Comparison of ENCODE assay signal across 19 cellular contexts in the genomic region with DNA sequence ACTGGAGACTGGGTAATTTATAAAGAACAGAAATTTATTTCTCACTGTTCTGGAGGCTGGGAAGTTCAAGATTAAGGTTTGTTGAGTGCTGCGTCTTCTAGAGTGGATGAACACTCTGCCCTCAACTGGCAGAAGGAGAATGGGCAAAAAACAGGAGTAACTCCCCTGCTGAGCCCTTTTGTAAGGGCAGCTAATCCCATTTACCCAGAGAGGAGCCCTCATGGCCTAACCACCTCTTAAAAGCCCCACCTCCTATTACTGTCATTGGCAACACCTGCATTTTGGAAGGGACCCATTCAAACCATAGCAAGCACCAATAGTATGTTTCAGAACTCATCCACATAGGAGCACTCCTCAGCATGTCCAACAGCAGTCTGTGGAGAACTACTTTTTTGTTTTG. TPM values are rescaled to one million over a fixed set of nuclear protein-coding genes. Genes with fewer than 3 reads are reported as not detected.
A peak's percentile ranks its signal among the peaks of the same experiment; 100 is the strongest.
DNase-seq lines count a peak whose midpoint lies in the region; ATAC-seq, FAIRE-seq and TF ChIP-seq lines count a peak whose summit lies in the region.
"Had no signal": no experiment of that assay in that cellular context is flagged by ENCODE, and none has a peak within 500 bp of the region (broad histone marks: within the 10 kb centered on the region; RNA-seq: fewer than 3 reads in every experiment).

No MANE protein-coding gene starts in this region.

- POLR2A ChIA-PET in activated CD4-positive, alpha-beta T cell treated with anti-CD3 and anti-CD28 coated beads, Interleukin-2, amount 10 ng/mL, durations not matched to agents 7 days and 5 days (lab: Charles Lee), result no interaction called here
- POLR2A ChIA-PET in HepG2 (lab: Yijun Ruan, JAX), result interaction anchor here (0.9 to 2.9 kb wide), 14 partner anchors 13 to 312 kb away, joined by 3 to 28 read pairs (median 4); a partner anchor contains a TSS

- H3K36me3 ChIP-seq in Peyer's patch (no peaks in the 10 kb centered on the region), HepG2 (replicated peaks in 1 of 2; ENCODE audit: control insufficient read depth in 1 of 2, insufficient read depth in 2 of 2, low read length in 2 of 2) (no peaks in the 10 kb centered on the region; a peak in 1 of 5 replicates), stomach (no peaks in the 10 kb centered on the region)
- H3K36me3 ChIP-seq: gastrocnemius medialis had no signal

- no peak for FAIRE-seq in HepG2 (lab: Jason Lieb, UNC)
- FAIRE-seq: K562 had no signal

- H3K4me2 ChIP-seq in HepG2 (ENCODE audit: low read depth, low read length), result peak overlapping the region; percentile 57; the same call in 1 of the 2 replicates
- H3K4me2 ChIP-seq: PC-9, SK-N-SH had no signal

- peak overlapping the region; percentile 65 for H3K9ac ChIP-seq in HepG2 (ENCODE audit: insufficient read depth, low read depth, low read length)
- H3K9ac ChIP-seq: SK-N-SH had no signal

- no peaks in the 10 kb centered on the region for H3K27me3 ChIP-seq in Peyer's patch
- no peaks in the 10 kb centered on the region for H3K27me3 ChIP-seq in HepG2 (ENCODE audit: control insufficient read depth in 1 of 2, insufficient read depth in 2 of 2, low read length in 2 of 2)
- no peaks in the 10 kb centered on the region for H3K27me3 ChIP-seq in stomach
- H3K27me3 ChIP-seq: gastrocnemius medialis had no signal

- H3K27ac Mint-ChIP-seq in activated CD4-positive, alpha-beta T cell treated with anti-CD3 and anti-CD28 coated beads, Interleukin-2, amount 10 ng/mL, durations not matched to agents 7 days and 5 days, result peak overlapping the region; percentile 2
- no peak overlapping the region for H3K27ac Mint-ChIP-seq in stimulated activated naive B cell treated with anti-CD40 and anti-IgM and Interleukin-4, amounts not matched to agents 10 μg/mL and 1 μg/mL and 100 μg/mL, for 72 hours

- H3K4me1 ChIP-seq in Peyer's patch, result peaks cover 0 to 22% (median 4%) of the 10 kb centered on the region in 4 donors
- peaks cover 76% of the 10 kb centered on the region for H3K4me1 ChIP-seq in HepG2 (ENCODE audit: insufficient read depth, low read length)
- H3K4me1 ChIP-seq in stomach, result peaks cover 12 to 61% (median 46%) of the 10 kb centered on the region in 4 donors

- H3K4me3 ChIP-seq in Peyer's patch, result no peak overlapping the region
- H3K4me3 ChIP-seq in HepG2 (replicated peaks in 1 of 3; ENCODE audit: insufficient read depth in 1 of 3, low read depth in 2 of 3, low read length in 3 of 3), result no peak overlapping the region
- H3K4me3 ChIP-seq in stomach, result no peak overlapping the region
- H3K4me3 ChIP-seq: gastrocnemius medialis, K562, mucosa of descending colon, PC-9 had no signal

- peaks cover 11% of the 10 kb centered on the region for H3K79me2 ChIP-seq in HepG2 (ENCODE audit: insufficient read depth, low read length)

- in situ Hi-C loops in HepG2 (cut with HindIII; ENCODE audit: extremely low pct_ligation_motif_present, low pct_unique_long_range_greater_than_20kb), result no loop called here

- peaks cover 8% of the 10 kb centered on the region for H3K9me3 Mint-ChIP-seq in activated CD4-positive, alpha-beta T cell treated with anti-CD3 and anti-CD28 coated beads, Interleukin-2, amount 10 ng/mL, durations not matched to agents 7 days and 5 days
- peaks cover 0 to 4% of the 10 kb centered on the region in 2 donors for H3K9me3 Mint-ChIP-seq in stimulated activated naive B cell treated with anti-CD40 and anti-IgM and Interleukin-4, amounts not matched to agents 10 μg/mL and 1 μg/mL and 100 μg/mL, for 72 hours

- no peak overlapping the region for H2AFZ ChIP-seq in HepG2 (ENCODE audit: low read length)
- H2AFZ ChIP-seq: PC-9 had no signal

- TF ChIP-seq CTCF in Peyer's patch (IDR thresholded peaks at IDR 0.05), result no peak
- no peak for TF ChIP-seq CTCF in HepG2 (CRISPR knock-in tag; IDR thresholded peaks at IDR 0.05)
- TF ChIP-seq CTCF in stomach (IDR thresholded peaks at IDR 0.05), result no peak

- no peak for DNase-seq in activated CD4-positive, alpha-beta T cell treated with anti-CD3 and anti-CD28 coated beads, Interleukin-2, amount 10 ng/mL, durations not matched to agents 7 days and 5 days
- no peak for DNase-seq in activated CD4-positive, alpha-beta T cell treated with anti-CD3 and anti-CD28 coated beads, Interleukin-2, amount 50 U/mL, for 1 hour
- DNase-seq in Peyer's patch (no peak), HepG2 (ENCODE audit: low spot score) (no peak), stomach (no peak), left ventricle myocardium superior (no peak), activated gamma-delta T cell treated with Interleukin-2 at 50 U/mL for 16 hours (no peak)
- DNase-seq in stimulated activated naive B cell treated with anti-CD40 and anti-IgM and Interleukin-4, amounts not matched to agents 10 μg/mL and 1 μg/mL and 100 μg/mL, for 72 hours, result no peak
- DNase-seq: activated CD8-positive, alpha-beta memory T cell treated with anti-CD3 and anti-CD28 coated beads, Interleukin-2, amount 50 U/mL, for 4 hours; Calu3; gastrocnemius medialis; NCI-H1105; NCI-H2227 treated with DMSO at 0.1 percent for 48 hours; PC-9; SK-N-SH; stimulated activated CD4-positive, alpha-beta T cell treated with anti-CD3 and anti-CD28 coated beads, Interleukin-15, amount 100 ng/mL, for 24 hours; substantia nigra had no signal

- H3K27me3 Mint-ChIP-seq in activated CD4-positive, alpha-beta T cell treated with anti-CD3 and anti-CD28 coated beads, Interleukin-2, amount 10 ng/mL, durations not matched to agents 7 days and 5 days, result no peaks in the 10 kb centered on the region
- H3K27me3 Mint-ChIP-seq in stimulated activated naive B cell treated with anti-CD40 and anti-IgM and Interleukin-4, amounts not matched to agents 10 μg/mL and 1 μg/mL and 100 μg/mL, for 72 hours, result no peaks in the 10 kb centered on the region

- ATAC-seq in HepG2 (peak; percentile 57), left ventricle myocardium superior (no peak)
- no peak for ATAC-seq in stimulated activated naive B cell treated with anti-CD40 and anti-IgM and Interleukin-4, amounts not matched to agents 10 μg/mL and 1 μg/mL and 100 μg/mL, for 72 hours (replicated peaks)
- ATAC-seq: gastrocnemius medialis, K562 had no signal

- TSS peak; percentile 91 for BruUV-seq in HepG2 (replicated peaks; lab: Mats Ljungman, UMichigan)

- TF ChIP-seq POLR2A in Peyer's patch (IDR thresholded peaks at IDR 0.05) (no peak), HepG2 (IDR thresholded peaks at IDR 0.05; ENCODE audit: insufficient read depth in 1 of 2, low read depth in 2 of 2, low read length in 2 of 2) (no peak), stomach (IDR thresholded peaks at IDR 0.05) (no peak)

- H3K9me3 ChIP-seq in Peyer's patch, result no peaks in the 10 kb centered on the region
- H3K9me3 ChIP-seq in HepG2 (ENCODE audit: low read length), result no peaks in the 10 kb centered on the region
- H3K9me3 ChIP-seq in stomach, result no peaks in the 10 kb centered on the region
- H3K9me3 ChIP-seq: gastrocnemius medialis, mucosa of descending colon, SK-N-SH had no signal

- TF ChIP-seq RAD21 in HepG2 (CRISPR knock-in tag; IDR thresholded peaks at IDR 0.05), result no peak

- TF ChIP-seq EP300 in HepG2 (IDR thresholded peaks at IDR 0.05; ENCODE audit: low read depth in 2 of 2, low read length in 2 of 2) (no peak), HepG2 (CRISPR knock-in tag; IDR thresholded peaks at IDR 0.05; ENCODE audit: borderline replicate concordance) (no peak), stomach (IDR thresholded peaks at IDR 0.05) (no peak)

- H3K36me3 Mint-ChIP-seq in activated CD4-positive, alpha-beta T cell treated with anti-CD3 and anti-CD28 coated beads, Interleukin-2, amount 10 ng/mL, durations not matched to agents 7 days and 5 days (ENCODE audit: low read depth), result peaks cover 35% of the 10 kb centered on the region
- H3K36me3 Mint-ChIP-seq in stimulated activated naive B cell treated with anti-CD40 and anti-IgM and Interleukin-4, amounts not matched to agents 10 μg/mL and 1 μg/mL and 100 μg/mL, for 72 hours, result peaks cover 18 to 27% of the 10 kb centered on the region in 2 donors

- no peaks in the 10 kb centered on the region for H4K20me1 ChIP-seq in HepG2 (ENCODE audit: insufficient read depth, low read length)

- H3K4me1 Mint-ChIP-seq in activated CD4-positive, alpha-beta T cell treated with anti-CD3 and anti-CD28 coated beads, Interleukin-2, amount 10 ng/mL, durations not matched to agents 7 days and 5 days, result peaks cover 35% of the 10 kb centered on the region
- H3K4me1 Mint-ChIP-seq in stimulated activated naive B cell treated with anti-CD40 and anti-IgM and Interleukin-4, amounts not matched to agents 10 μg/mL and 1 μg/mL and 100 μg/mL, for 72 hours, result peaks cover 0 to 11% of the 10 kb centered on the region in 2 donors

- H3K4me3 Mint-ChIP-seq in activated CD4-positive, alpha-beta T cell treated with anti-CD3 and anti-CD28 coated beads, Interleukin-2, amount 10 ng/mL, durations not matched to agents 7 days and 5 days, result no peak overlapping the region
- no peak overlapping the region for H3K4me3 Mint-ChIP-seq in stimulated activated naive B cell treated with anti-CD40 and anti-IgM and Interleukin-4, amounts not matched to agents 10 μg/mL and 1 μg/mL and 100 μg/mL, for 72 hours

- intact Hi-C loops in HepG2 (cut with micrococcal nuclease; ENCODE audit: unreplicated experiment) (no loop called here), stomach (cut with DNase I; ENCODE audit: low total_unique reads) (no loop called here), left ventricle myocardium superior (cut with micrococcal nuclease) (no loop called here)

- CTCF ChIA-PET in activated CD4-positive, alpha-beta T cell treated with anti-CD3 and anti-CD28 coated beads, Interleukin-2, amount 10 ng/mL, durations not matched to agents 7 days and 5 days (lab: Charles Lee), result interaction anchor here (1.0 to 2.6 kb wide), 3 partner anchors 10 to 18 kb away, joined by 3 to 16 read pairs (median 11); no protein-coding TSS in a partner anchor
- CTCF ChIA-PET in HepG2 (lab: Yijun Ruan, JAX; ENCODE audit: low intra/inter-chr PET ratio, low total read pairs), result interaction anchor here (1.3 kb wide), 1 partner anchor 27 kb away, joined by 3 read pairs; no protein-coding TSS in a partner anchor

- 86% methylated on average over 1 of the region's 1 CpG for WGBS in HepG2 (ENCODE audit: low lambda C conversion rate)
- WGBS in stomach, 5 donors, result 82 to 100% (median 95%) methylated on average over 1 of the region's 1 CpG

- H3K27ac ChIP-seq in Peyer's patch, result peak overlapping the region in 3 of 4 donors; percentile 72 to 86 (median 81)
- peak overlapping the region; percentile 96 for H3K27ac ChIP-seq in HepG2 (ENCODE audit: extremely low read length, insufficient read depth, low read length)
- H3K27ac ChIP-seq in stomach, result peak overlapping the region; percentile 59 to 80 (median 70)
- H3K27ac ChIP-seq: gastrocnemius medialis, PC-9 had no signal

RNA-seq across cellular contexts. Expression of a gene that starts 47.4 kb away (rescaled TPM):
- total RNA-seq in activated CD4-positive, alpha-beta T cell treated with anti-CD3 and anti-CD28 coated beads, Interleukin-2, amount 10 ng/mL, durations not matched to agents 7 days and 5 days, result 10 to 100 TPM; 25.7 to 28.4 TPM
- total RNA-seq in Peyer's patch, result 10 to 100 TPM in 3 of 4 donors, 1 to 10 TPM in 1; 8.3 to 22.7 (median 15.3) TPM
- total RNA-seq in HepG2 (2016; rRNA removed; fragmentation: Illumina TruSeq; extraction: Trizol), result 3.9 and 8.2 TPM in 2 replicates
- 3.0 and 3.6 TPM in 2 replicates for total RNA-seq in HepG2 (2016; cell fraction: cytosol; rRNA removed; fragmentation: Illumina TruSeq; extraction: Trizol; ENCODE audit: low read depth)
- 7.3 and 9.1 TPM in 2 replicates for total RNA-seq in HepG2 (2016; cell fraction: insoluble cytoplasmic fraction; rRNA removed; fragmentation: Illumina TruSeq; extraction: Trizol)
- total RNA-seq in HepG2 (2016; cell fraction: membrane; rRNA removed; fragmentation: Illumina TruSeq; extraction: Trizol), result 3.7 and 4.9 TPM in 2 replicates
- 4.0 and 6.6 TPM in 2 replicates for total RNA-seq in HepG2 (2016; cell fraction: nucleus; rRNA removed; fragmentation: Illumina TruSeq; extraction: Trizol)
- 3.3 and 4.7 TPM in 2 replicates for polyA plus RNA-seq in HepG2 (2011; rRNA removed)
- 3.9 and 5.2 TPM in 2 replicates for polyA plus RNA-seq in HepG2 (2011; cell fraction: cytosol; rRNA removed)
- polyA plus RNA-seq in HepG2 (2011; cell fraction: nucleus; rRNA removed), result 6.4 and 8.1 TPM in 2 replicates
- polyA plus RNA-seq in HepG2 (2012), result 3.6 and 5.8 TPM in 2 replicates
- polyA plus RNA-seq in HepG2 (2016; cell fraction: cytosol; fragmentation: Illumina TruSeq; extraction: Trizol; ENCODE audit: low read depth), result 3.0 and 4.3 TPM in 2 replicates
- 8.0 and 9.3 TPM in 2 replicates for polyA plus RNA-seq in HepG2 (2016; cell fraction: insoluble cytoplasmic fraction; fragmentation: Illumina TruSeq; extraction: Trizol; ENCODE audit: low read depth)
- polyA plus RNA-seq in HepG2 (2016; cell fraction: membrane; fragmentation: Illumina TruSeq; extraction: Trizol; ENCODE audit: low read depth), result 5.1 and 6.0 TPM in 2 replicates
- 3.9 and 7.7 TPM in 2 replicates for polyA plus RNA-seq in HepG2 (2016; cell fraction: nucleus; fragmentation: Illumina TruSeq; extraction: Trizol; ENCODE audit: insufficient read depth, low read depth)
- 5.6 and 7.5 TPM in 2 replicates for polyA minus RNA-seq in HepG2 (2011; rRNA and poly(A)+ RNA removed; ENCODE audit: low replicate concordance)
- polyA minus RNA-seq in HepG2 (2011; cell fraction: cytosol; rRNA and poly(A)+ RNA removed), result 3.8 and 3.9 TPM in 2 replicates
- polyA minus RNA-seq in HepG2 (2011; cell fraction: nucleus; rRNA and poly(A)+ RNA removed), result 12.2 and 13.7 TPM in 2 replicates
- 10 to 100 TPM in 3 of 5 donors, 1 to 10 TPM in 2; 1.3 to 49.0 (median 25.0) TPM for total RNA-seq in stomach
- 1 to 10 TPM; 5.5 to 8.7 (median 6.3) TPM for polyA plus RNA-seq in stomach
- 9.3 TPM for total RNA-seq in left ventricle myocardium superior

RNA-seq across cellular contexts. Expression of a gene that starts 54.3 kb away (rescaled TPM):
- under 1 TPM; 0.25 to 0.27 TPM for total RNA-seq in activated CD4-positive, alpha-beta T cell treated with anti-CD3 and anti-CD28 coated beads, Interleukin-2, amount 10 ng/mL, durations not matched to agents 7 days and 5 days
- total RNA-seq in Peyer's patch (10 to 100 TPM in 3 of 4 donors, not detected in 1; 10.8 to 24.0 (median 15.1) TPM), HepG2 (2016; rRNA removed; fragmentation: Illumina TruSeq; extraction: Trizol) (4.2 and 4.4 TPM in 2 replicates), stomach (10 to 100 TPM in 2 of 5 donors, 1 to 10 TPM in 2, under 1 TPM in 1; 0.29 to 35.7 (median 8.8) TPM), left ventricle myocardium superior (8.4 TPM)
- 0.91 and 1.4 TPM in 2 replicates for total RNA-seq in HepG2 (2016; cell fraction: cytosol; rRNA removed; fragmentation: Illumina TruSeq; extraction: Trizol; ENCODE audit: low read depth)
- total RNA-seq in HepG2 (2016; cell fraction: insoluble cytoplasmic fraction; rRNA removed; fragmentation: Illumina TruSeq; extraction: Trizol), result 3.6 and 4.5 TPM in 2 replicates
- 4.4 and 4.9 TPM in 2 replicates for total RNA-seq in HepG2 (2016; cell fraction: membrane; rRNA removed; fragmentation: Illumina TruSeq; extraction: Trizol)
- 3.2 TPM in 2 replicates for total RNA-seq in HepG2 (2016; cell fraction: nucleus; rRNA removed; fragmentation: Illumina TruSeq; extraction: Trizol)
- polyA plus RNA-seq in HepG2 (2011; rRNA removed) (1.9 TPM in 2 replicates), stomach (10 to 100 TPM in 2 of 3 donors, 1 to 10 TPM in 1; 7.8 to 16.5 (median 10.2) TPM)
- 1.7 and 1.8 TPM in 2 replicates for polyA plus RNA-seq in HepG2 (2011; cell fraction: cytosol; rRNA removed)
- 0.40 and 0.69 TPM in 2 replicates for polyA plus RNA-seq in HepG2 (2011; cell fraction: nucleus; rRNA removed)
- 7.8 and 9.6 TPM in 2 replicates for polyA plus RNA-seq in HepG2 (2012)
- polyA plus RNA-seq in HepG2 (2016; cell fraction: cytosol; fragmentation: Illumina TruSeq; extraction: Trizol; ENCODE audit: low read depth), result 3.7 and 5.4 TPM in 2 replicates
- polyA plus RNA-seq in HepG2 (2016; cell fraction: insoluble cytoplasmic fraction; fragmentation: Illumina TruSeq; extraction: Trizol; ENCODE audit: low read depth), result 6.7 and 7.4 TPM in 2 replicates
- 8.2 and 9.1 TPM in 2 replicates for polyA plus RNA-seq in HepG2 (2016; cell fraction: membrane; fragmentation: Illumina TruSeq; extraction: Trizol; ENCODE audit: low read depth)
- 9.8 and 10.0 TPM in 2 replicates for polyA plus RNA-seq in HepG2 (2016; cell fraction: nucleus; fragmentation: Illumina TruSeq; extraction: Trizol; ENCODE audit: insufficient read depth, low read depth)
- polyA minus RNA-seq in HepG2 (2011; rRNA and poly(A)+ RNA removed; ENCODE audit: low replicate concordance), result 0.76 and 1.3 TPM in 2 replicates
- polyA minus RNA-seq in HepG2 (2011; cell fraction: cytosol; rRNA and poly(A)+ RNA removed), result 1.5 and 2.0 TPM in 2 replicates
- 0.26 and 0.62 TPM in 2 replicates for polyA minus RNA-seq in HepG2 (2011; cell fraction: nucleus; rRNA and poly(A)+ RNA removed)
